9 cellular contexts compared by ENCODE assay signal in the genomic region with DNA sequence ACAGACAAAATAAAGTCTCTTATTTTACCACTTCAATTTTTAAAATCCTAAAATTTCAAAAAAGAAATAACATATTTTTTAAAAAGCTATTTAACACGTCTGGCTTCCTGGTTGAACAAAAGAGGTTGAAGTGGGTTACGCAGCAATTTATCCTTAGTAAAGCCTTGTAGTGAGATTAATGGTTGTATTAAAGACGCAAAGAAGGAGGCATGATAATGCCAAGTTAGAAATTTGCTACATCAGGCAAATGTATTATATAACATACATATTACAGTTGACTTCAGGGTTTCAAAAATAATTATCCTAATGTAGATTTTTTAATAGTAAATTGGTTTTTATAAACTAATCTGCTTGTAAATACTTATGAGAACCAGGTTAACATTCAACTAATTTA. TPM values are rescaled to one million over a fixed set of nuclear protein-coding genes. Genes with fewer than 3 reads are reported as not detected.
DNase-seq lines count a peak whose midpoint lies in the region; TF ChIP-seq lines count a peak whose summit lies in the region.
"Had no signal": no experiment of that assay in that cellular context is flagged by ENCODE, and none has a peak within 500 bp of the region (broad histone marks: within the 10 kb centered on the region; RNA-seq: fewer than 3 reads in every experiment).

No MANE protein-coding gene starts in this region.

- in situ Hi-C loops in astrocyte of the cerebellum (cut with HindIII; ENCODE audit: low sequenced_read_pairs): no loop called here

- POLR2A ChIA-PET in AG04450 (lab: Yijun Ruan, JAX): interaction anchor here (0.6 to 1.5 kb wide), 2 partner anchors 35 to 38 kb away, joined by 5 to 9 read pairs; a partner anchor contains a TSS
- POLR2A ChIA-PET in HEK293 (lab: Yijun Ruan, JAX): interaction anchor here (0.9 to 1.4 kb wide), 2 partner anchors 12 to 35 kb away, joined by 4 to 6 read pairs; a partner anchor contains a TSS

- H3K4me1 ChIP-seq in HEK293 (ENCODE audit: control insufficient read depth, insufficient read depth, low read length) (peaks cover 10% of the 10 kb centered on the region), muscle layer of colon (ENCODE audit: insufficient read depth, low read length) (peaks cover 18% of the 10 kb centered on the region)

- no peak for DNase-seq in AG04450 (ENCODE audit: low read depth, low spot score)
- no peak for DNase-seq in astrocyte of the cerebellum (ENCODE audit: low read depth)
- DNase-seq in NCI-H226: no peak
- no peak for DNase-seq in kidney glomerular epithelial cell (lab: John Stamatoyannopoulos, UW)
- no peak for DNase-seq in H4 (ENCODE audit: low spot score)
- no peak for DNase-seq in NCI-H1105 treated with DMSO at 0.1 percent for 48 hours (lab: John Stamatoyannopoulos, UW)
- DNase-seq: NCI-H1930 had no signal

- no peak overlapping the region for H3K27ac ChIP-seq in AG04450 (ENCODE audit: low read depth, low read length)
- no peak overlapping the region for H3K27ac ChIP-seq in HEK293 (ENCODE audit: extremely low read depth, low read depth, low read length)
- no peak overlapping the region for H3K27ac ChIP-seq in muscle layer of colon (ENCODE audit: low read depth, low read length)

- peak overlapping the region; percentile 39 for H3K9ac ChIP-seq in muscle layer of colon (ENCODE audit: low read length)

- H3K36me3 ChIP-seq in HEK293 (ENCODE audit: control insufficient read depth in 2 of 2, insufficient read depth in 1 of 2, low read length in 2 of 2) (no peaks in the 10 kb centered on the region), muscle layer of colon (ENCODE audit: insufficient read depth, low read length) (no peaks in the 10 kb centered on the region)

- no peaks in the 10 kb centered on the region for H3K9me3 ChIP-seq in AG04450 (ENCODE audit: control insufficient read depth, insufficient read depth, low read length)
- H3K9me3 ChIP-seq in HEK293 (ENCODE audit: control insufficient read depth, insufficient read depth, low read depth, low read length): no peaks in the 10 kb centered on the region
- H3K9me3 ChIP-seq in muscle layer of colon (ENCODE audit: low read length): no peaks in the 10 kb centered on the region

- no peaks in the 10 kb centered on the region for H3K27me3 ChIP-seq in AG04450 (ENCODE audit: control insufficient read depth, insufficient read depth, low read length)
- H3K27me3 ChIP-seq in muscle layer of colon (ENCODE audit: control insufficient read depth in 1 of 2, insufficient read depth in 2 of 2, low read length in 2 of 2): no peaks in the 10 kb centered on the region

- CTCF ChIA-PET in AG04450 (lab: Charles Lee) (interaction anchor here (0.6 to 1.3 kb wide), 2 partner anchors 34 to 115 kb away, joined by 3 to 7 read pairs; no protein-coding TSS in a partner anchor), HEK293 (lab: Yijun Ruan, JAX) (interaction anchor here (0.7 to 1.1 kb wide), 3 partner anchors 10 to 45 kb away, joined by 3 to 7 read pairs (median 4); no protein-coding TSS in a partner anchor)

- TF ChIP-seq CTCF in AG04450 (IDR thresholded peaks at IDR 0.05; ENCODE audit: low read depth, low read length) (no peak), HEK293 (tag by site-specific recombination; IDR thresholded peaks at IDR 0.05) (no peak), astrocyte of the cerebellum (IDR thresholded peaks at IDR 0.05; ENCODE audit: low read depth, low read length, missing control alignments) (no peak)

- H3K4me3 ChIP-seq in AG04450 (ENCODE audit: low read depth, low read length) (peak overlapping the region; percentile 3; the same call in 1 of the 2 replicates), HEK293 (ENCODE audit: low read depth, low read length) (no peak overlapping the region), astrocyte of the cerebellum (ENCODE audit: low read depth, low read length) (peak overlapping the region; percentile 55), muscle layer of colon (ENCODE audit: low read depth in 1 of 2, low read length in 2 of 2) (peak overlapping the region; percentile 34 to 69)

TF ChIP-seq in HEK293, 187 proteins besides CTCF, POLR2A, EP300 and RAD21:
- TF ChIP-seq, protein P1, sequence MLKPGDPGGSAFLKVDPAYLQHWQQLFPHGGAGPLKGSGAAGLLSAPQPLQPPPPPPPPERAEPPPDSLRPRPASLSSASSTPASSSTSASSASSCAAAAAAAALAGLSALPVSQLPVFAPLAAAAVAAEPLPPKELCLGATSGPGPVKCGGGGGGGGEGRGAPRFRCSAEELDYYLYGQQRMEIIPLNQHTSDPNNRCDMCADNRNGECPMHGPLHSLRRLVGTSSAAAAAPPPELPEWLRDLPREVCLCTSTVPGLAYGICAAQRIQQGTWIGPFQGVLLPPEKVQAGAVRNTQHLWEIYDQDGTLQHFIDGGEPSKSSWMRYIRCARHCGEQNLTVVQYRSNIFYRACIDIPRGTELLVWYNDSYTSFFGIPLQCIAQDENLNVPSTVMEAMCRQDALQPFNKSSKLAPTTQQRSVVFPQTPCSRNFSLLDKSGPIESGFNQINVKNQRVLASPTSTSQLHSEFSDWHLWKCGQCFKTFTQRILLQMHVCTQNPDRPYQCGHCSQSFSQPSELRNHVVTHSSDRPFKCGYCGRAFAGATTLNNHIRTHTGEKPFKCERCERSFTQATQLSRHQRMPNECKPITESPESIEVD (tag by site-specific recombination; IDR thresholded peaks at IDR 0.05): peak; percentile 15; the same call in 1 of the 2 replicates
- TF ChIP-seq GLI4 (tag by site-specific recombination; IDR thresholded peaks at IDR 0.05) (no peak), ZNF624 (tag by site-specific recombination; IDR thresholded peaks at IDR 0.05) (no peak), ZBTB7A (tag by site-specific recombination; IDR thresholded peaks at IDR 0.05; ENCODE audit: low read depth) (no peak), GLIS2 (tag by site-specific recombination; IDR thresholded peaks at IDR 0.05) (no peak), BCL11A (tag by site-specific recombination; IDR thresholded peaks at IDR 0.05; ENCODE audit: low read depth) (no peak), ZNF830 (tag by site-specific recombination; IDR thresholded peaks at IDR 0.05; ENCODE audit: low read depth) (no peak), GLI2 (tag by site-specific recombination; IDR thresholded peaks at IDR 0.05; ENCODE audit: borderline replicate concordance, low read depth) (no peak), ZNF561 (tag by site-specific recombination; IDR thresholded peaks at IDR 0.05; ENCODE audit: borderline replicate concordance) (no peak), ZNF658 (tag by site-specific recombination; IDR thresholded peaks at IDR 0.05) (no peak), ZNF629 (tag by site-specific recombination; IDR thresholded peaks at IDR 0.05) (no peak), FEZF1 (tag by site-specific recombination; IDR thresholded peaks at IDR 0.05) (no peak), ZNF394 (tag by site-specific recombination; IDR thresholded peaks at IDR 0.05; ENCODE audit: borderline replicate concordance) (no peak), ZNF175 (tag by site-specific recombination; IDR thresholded peaks at IDR 0.05) (no peak)
- TF ChIP-seq, protein P2, sequence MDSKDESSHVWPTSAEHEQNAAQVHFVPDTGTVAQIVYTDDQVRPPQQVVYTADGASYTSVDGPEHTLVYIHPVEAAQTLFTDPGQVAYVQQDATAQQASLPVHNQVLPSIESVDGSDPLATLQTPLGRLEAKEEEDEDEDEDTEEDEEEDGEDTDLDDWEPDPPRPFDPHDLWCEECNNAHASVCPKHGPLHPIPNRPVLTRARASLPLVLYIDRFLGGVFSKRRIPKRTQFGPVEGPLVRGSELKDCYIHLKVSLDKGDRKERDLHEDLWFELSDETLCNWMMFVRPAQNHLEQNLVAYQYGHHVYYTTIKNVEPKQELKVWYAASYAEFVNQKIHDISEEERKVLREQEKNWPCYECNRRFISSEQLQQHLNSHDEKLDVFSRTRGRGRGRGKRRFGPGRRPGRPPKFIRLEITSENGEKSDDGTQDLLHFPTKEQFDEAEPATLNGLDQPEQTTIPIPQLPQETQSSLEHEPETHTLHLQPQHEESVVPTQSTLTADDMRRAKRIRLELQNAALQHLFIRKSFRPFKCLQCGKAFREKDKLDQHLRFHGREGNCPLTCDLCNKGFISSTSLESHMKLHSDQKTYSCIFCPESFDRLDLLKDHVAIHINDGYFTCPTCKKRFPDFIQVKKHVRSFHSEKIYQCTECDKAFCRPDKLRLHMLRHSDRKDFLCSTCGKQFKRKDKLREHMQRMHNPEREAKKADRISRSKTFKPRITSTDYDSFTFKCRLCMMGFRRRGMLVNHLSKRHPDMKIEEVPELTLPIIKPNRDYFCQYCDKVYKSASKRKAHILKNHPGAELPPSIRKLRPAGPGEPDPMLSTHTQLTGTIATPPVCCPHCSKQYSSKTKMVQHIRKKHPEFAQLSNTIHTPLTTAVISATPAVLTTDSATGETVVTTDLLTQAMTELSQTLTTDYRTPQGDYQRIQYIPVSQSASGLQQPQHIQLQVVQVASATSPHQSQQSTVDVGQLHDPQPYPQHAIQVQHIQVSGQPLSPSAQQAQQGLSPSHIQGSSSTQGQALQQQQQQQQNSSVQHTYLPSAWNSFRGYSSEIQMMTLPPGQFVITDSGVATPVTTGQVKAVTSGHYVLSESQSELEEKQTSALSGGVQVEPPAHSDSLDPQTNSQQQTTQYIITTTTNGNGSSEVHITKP (tag by site-specific recombination; IDR thresholded peaks at IDR 0.05): peak; percentile 1; the same call in 1 of the 2 replicates

RNA-seq across cellular contexts. Expression of a gene that starts 35.3 kb away (rescaled TPM):
- 58.2 and 71.1 TPM in 2 replicates for polyA plus RNA-seq in AG04450 (2011; rRNA removed)
- polyA minus RNA-seq in AG04450 (2011; rRNA and poly(A)+ RNA removed): 114 and 146 TPM in 2 replicates
- 31.6 and 33.1 TPM in 2 replicates for total RNA-seq in H4 (2014; rRNA removed; shearing (Covaris generic))
